ENCODE assay signal across 1 cellular context in genomic region chr14:104821971-104822608, GRCh38.
TF ChIP-seq lines count a peak whose summit lies in the region.

No MANE protein-coding gene starts in this region.

TF ChIP-seq in H1, 55 proteins besides CTCF, POLR2A, EP300 and RAD21:
- TF ChIP-seq GABPA (IDR thresholded peaks at IDR 0.05; ENCODE audit: borderline replicate concordance, insufficient read depth, low read length) (no peak), RFX5 (IDR thresholded peaks at IDR 0.05; ENCODE audit: borderline replicate concordance, low read depth, low read length) (no peak), KDM5A (IDR thresholded peaks at IDR 0.05; ENCODE audit: low read length) (no peak), BCL11A (IDR thresholded peaks at IDR 0.05; ENCODE audit: low read depth in 2 of 2, low read length in 2 of 2) (no peak), ASH2L (IDR thresholded peaks at IDR 0.05; ENCODE audit: low read length) (no peak), CBX5 (IDR thresholded peaks at IDR 0.05; ENCODE audit: low read depth, low read length) (no peak), JUND (IDR thresholded peaks at IDR 0.05; ENCODE audit: low read length) (no peak), KDM4A (IDR thresholded peaks at IDR 0.05; ENCODE audit: low read depth, low read length, severe bottlenecking) (no peak), SP4 (IDR thresholded peaks at IDR 0.05; ENCODE audit: low read length) (no peak), NANOG (IDR thresholded peaks at IDR 0.05; ENCODE audit: insufficient read depth, low read depth, low read length, poor library complexity, severe bottlenecking) (no peak), TBP (IDR thresholded peaks at IDR 0.05; ENCODE audit: low read depth, low read length) (no peak), BRCA1 (IDR thresholded peaks at IDR 0.05; ENCODE audit: low read depth, low read length) (no peak), EZH2 (IDR thresholded peaks at IDR 0.05; ENCODE audit: low read depth, low read length, severe bottlenecking) (no peak), CHD2 (IDR thresholded peaks at IDR 0.05; ENCODE audit: low read length) (no peak), TCF12 (IDR thresholded peaks at IDR 0.05; ENCODE audit: low read depth, low read length) (no peak), USF2 (IDR thresholded peaks at IDR 0.05; ENCODE audit: low read length) (no peak), CREB1 (IDR thresholded peaks at IDR 0.05) (no peak), E2F6 (IDR thresholded peaks at IDR 0.05) (no peak), MAX (IDR thresholded peaks at IDR 0.05) (no peak)
